ENCODE assay signal across 22 cellular contexts in genomic region chr5:9394221-9394620, GRCh38.
DNase-seq lines count a peak whose midpoint lies in the region; ATAC-seq, FAIRE-seq and TF ChIP-seq lines count a peak whose summit lies in the region.
"Had no signal": no experiment of that assay in that cellular context is flagged by ENCODE, and none has a peak within 500 bp of the region (broad histone marks: within the 10 kb centered on the region; RNA-seq: fewer than 3 reads in every experiment).

No MANE protein-coding gene starts in this region.

- no peak overlapping the region for H2AK5ac ChIP-seq in H9 (ENCODE audit: insufficient read length, low read length)
- H2AK5ac ChIP-seq in H1 (ENCODE audit: low read depth, low read length): 0 out of 2 replicates have a peak overlapping the region, but pooled peaks have one; percentile 19
- H2AK5ac ChIP-seq in mesenchymal stem cell (ENCODE audit: low read length, severe bottlenecking): no peak overlapping the region

- H3K9ac ChIP-seq in H9 (ENCODE audit: extremely low read depth, insufficient read length, low read length) (no peak overlapping the region), H1 (replicated peaks in 1 of 4; ENCODE audit: extremely low read depth in 1 of 4, low read depth in 3 of 4, low read length in 3 of 4) (no peak overlapping the region), mesenchymal stem cell (ENCODE audit: low read length) (no peak overlapping the region)
- H3K9ac ChIP-seq: BLaER1 treated with 17β-estradiol and CSF1 and Interleukin-3, amounts not matched to agents 10 nM and 100 nM had no signal

- DNase-seq in H9: no peak
- DNase-seq in H1 (ENCODE audit: low read depth in 1 of 2, low spot score in 2 of 2): no peak
- DNase-seq in mesenchymal stem cell: no peak
- DNase-seq in dorsolateral prefrontal cortex: no peak
- no peak for DNase-seq in testis
- DNase-seq: AML-193; Caco-2; Calu3; CD4-positive, alpha-beta T cell; CD8-positive, alpha-beta T cell; DMS79 treated with DMSO at 0.1 percent for 48 hours; GF-D8 had no signal

- H3K79me1 ChIP-seq in H9 (ENCODE audit: insufficient read depth, low read depth, low read length, poor library complexity, severe bottlenecking) (no peaks in the 10 kb centered on the region), H1 (ENCODE audit: low read depth, low read length) (no peaks in the 10 kb centered on the region), mesenchymal stem cell (replicated peaks; ENCODE audit: low read length, poor library complexity, severe bottlenecking) (peaks cover 35% of the 10 kb centered on the region)

- H3K4me1 ChIP-seq in H9 (ENCODE audit: insufficient read depth, low read length) (no peaks in the 10 kb centered on the region; the same call in 1 of the 2 replicates), H1 (replicated peaks in 1 of 4; ENCODE audit: control insufficient read depth in 3 of 4, insufficient read depth in 4 of 4, low read length in 3 of 4) (no peaks in the 10 kb centered on the region), mesenchymal stem cell (ENCODE audit: control insufficient read depth, insufficient read depth, low read depth, low read length) (peaks cover 1% of the 10 kb centered on the region), testis (no peaks in the 10 kb centered on the region)
- H3K4me1 ChIP-seq: A549; BLaER1 treated with 17β-estradiol and CSF1 and Interleukin-3, amounts not matched to agents 10 nM and 100 nM; Caco-2 had no signal

- no peaks in the 10 kb centered on the region; the same call in 1 of the 2 replicates for H3K79me2 ChIP-seq in H9 (ENCODE audit: insufficient read depth, low read length)
- no peaks in the 10 kb centered on the region for H3K79me2 ChIP-seq in H1 (ENCODE audit: control insufficient read depth in 1 of 2, insufficient read depth in 2 of 2, low read length in 2 of 2)

- no peaks in the 10 kb centered on the region for H3K36me3 Mint-ChIP-seq in H9 (ENCODE audit: insufficient read depth in 1 of 3, low read depth in 3 of 3)
- H3K36me3 Mint-ChIP-seq: CD8-positive, alpha-beta T cell had no signal

- H3K4me3 ChIP-seq in H1 (ENCODE audit: extremely low read depth in 1 of 4, insufficient read depth in 2 of 4, low read depth in 3 of 4, low read length in 4 of 4) (no peak overlapping the region), mesenchymal stem cell (ENCODE audit: insufficient read depth in 1 of 2, low read depth in 1 of 2, low read length in 2 of 2) (no peak overlapping the region), dorsolateral prefrontal cortex (no peak overlapping the region), testis (no peak overlapping the region)
- H3K4me3 ChIP-seq: A549; BLaER1 treated with 17β-estradiol and CSF1 and Interleukin-3, amounts not matched to agents 10 nM and 100 nM had no signal

- H3K9me3 ChIP-seq in H9 (ENCODE audit: control insufficient read depth, low read depth, low read length) (no peaks in the 10 kb centered on the region), H1 (ENCODE audit: insufficient read depth in 2 of 2, low read depth in 1 of 2, low read length in 1 of 2) (no peaks in the 10 kb centered on the region), mesenchymal stem cell (ENCODE audit: control insufficient read depth, low read length) (no peaks in the 10 kb centered on the region), testis (no peaks in the 10 kb centered on the region)
- H3K9me3 ChIP-seq: A549, Caco-2 had no signal

- H2BK15ac ChIP-seq in H9 (ENCODE audit: low read depth, low read length): no peak overlapping the region
- no peak overlapping the region for H2BK15ac ChIP-seq in H1 (ENCODE audit: low read length)
- no peak overlapping the region for H2BK15ac ChIP-seq in mesenchymal stem cell (ENCODE audit: low read depth, poor library complexity, severe bottlenecking)

- TF ChIP-seq RAD21 in H1 (IDR thresholded peaks at IDR 0.05 in 1 of 2, conservative IDR thresholded peaks at IDR 0.05 in 1 of 2; ENCODE audit: low read depth in 2 of 2, low read length in 2 of 2): no peak

- H3K14ac ChIP-seq in H9 (ENCODE audit: insufficient read depth, low read length) (no peak overlapping the region), H1 (ENCODE audit: insufficient read length) (no peak overlapping the region), mesenchymal stem cell (ENCODE audit: low read length in 2 of 2) (peak overlapping the region in 1 of 2 experiments; percentile 12)

- H4K5ac ChIP-seq in H9 (ENCODE audit: insufficient read length, low read depth, low read length): no peak overlapping the region
- no peak overlapping the region for H4K5ac ChIP-seq in H1 (ENCODE audit: insufficient read length, low read depth, low read length)

- TF ChIP-seq POLR2A in H1 (IDR thresholded peaks at IDR 0.05; ENCODE audit: control extremely low read depth in 1 of 2, low read depth in 2 of 2, low read length in 2 of 2): no peak
- TF ChIP-seq POLR2A in testis (IDR thresholded peaks at IDR 0.05): no peak

- H3K36me3 ChIP-seq in H1 (ENCODE audit: control insufficient read depth in 2 of 4, insufficient read depth in 4 of 4, low read length in 3 of 4) (no peaks in the 10 kb centered on the region), mesenchymal stem cell (ENCODE audit: control insufficient read depth in 1 of 2, insufficient read depth in 2 of 2, low read depth in 1 of 2, low read length in 2 of 2) (no peaks in the 10 kb centered on the region), testis (ENCODE audit: low read depth, missing control alignments) (no peaks in the 10 kb centered on the region)
- H3K36me3 ChIP-seq: BLaER1 treated with 17β-estradiol and CSF1 and Interleukin-3, amounts not matched to agents 10 nM and 100 nM had no signal

- H2BK120ac ChIP-seq in H9 (ENCODE audit: low read depth, low read length, poor library complexity, severe bottlenecking) (no peak overlapping the region), H1 (replicated peaks; ENCODE audit: low read depth, low read length) (no peak overlapping the region), mesenchymal stem cell (ENCODE audit: low read depth, low read length) (no peak overlapping the region)

- H4K8ac ChIP-seq in H9 (replicated peaks; ENCODE audit: insufficient read length, low read depth, low read length) (no peak overlapping the region), H1 (ENCODE audit: extremely low read depth, insufficient read depth, low read length) (no peak overlapping the region), mesenchymal stem cell (ENCODE audit: low read length) (no peak overlapping the region)

- H4K91ac ChIP-seq in H9 (ENCODE audit: insufficient read length, low read depth, low read length) (no peak overlapping the region), H1 (replicated peaks; ENCODE audit: insufficient read length, low read length) (no peak overlapping the region), mesenchymal stem cell (ENCODE audit: low read length) (peak overlapping the region; percentile 5)

- no peaks in the 10 kb centered on the region for H3K9me3 Mint-ChIP-seq in H9
- H3K9me3 Mint-ChIP-seq: CD4-positive, alpha-beta T cell had no signal

- no peak overlapping the region for H3K4me3 Mint-ChIP-seq in H9
- H3K4me3 Mint-ChIP-seq: B cell; CD4-positive, alpha-beta T cell; CD8-positive, alpha-beta T cell had no signal

- H3K27ac ChIP-seq in H9 (ENCODE audit: insufficient read length, low read depth, low read length): no peak overlapping the region
- no peak overlapping the region for H3K27ac ChIP-seq in H1 (ENCODE audit: low read depth, low read length)
- no peak overlapping the region for H3K27ac ChIP-seq in mesenchymal stem cell (ENCODE audit: low read length, poor library complexity, severe bottlenecking)
- H3K27ac ChIP-seq in dorsolateral prefrontal cortex: no peak overlapping the region
- H3K27ac ChIP-seq in testis: no peak overlapping the region
- H3K27ac ChIP-seq: 22Rv1; A549; BLaER1 treated with 17β-estradiol and CSF1 and Interleukin-3, amounts not matched to agents 10 nM and 100 nM; C4-2B had no signal

- no peak for ATAC-seq in HG02678 (IDR thresholded peaks at IDR 0.05; ENCODE audit: unreplicated experiment)
- ATAC-seq: A549; CD8-positive, alpha-beta T cell had no signal

- no peak overlapping the region for H2BK20ac ChIP-seq in H9 (ENCODE audit: low read depth, low read length, poor library complexity, severe bottlenecking)
- H2BK20ac ChIP-seq in H1 (ENCODE audit: low read length): no peak overlapping the region

- H2BK5ac ChIP-seq in H9 (ENCODE audit: insufficient read length, low read length): no peak overlapping the region
- H2BK5ac ChIP-seq in H1 (ENCODE audit: low read depth, low read length): no peak overlapping the region
- H2BK5ac ChIP-seq in mesenchymal stem cell (ENCODE audit: low read depth, low read length, poor library complexity, severe bottlenecking): no peak overlapping the region

- intact Hi-C loops in dorsolateral prefrontal cortex (cut with DNase I) (no loop called here), testis (cut with DNase I; ENCODE audit: low total_unique reads) (no loop called here)

- WGBS in H9 (ENCODE audit: extremely low coverage, insufficient read length, low lambda C conversion rate): no CpG with 5 or more reads among the region's 6 CpGs
- 96% methylated on average over 6 of the region's 6 CpGs; no CpG with 5 or more reads in 1 of the 2 experiments for whole genome bisulfite sequencing in H1 (ENCODE audit: extremely low coverage in 1 of 2, insufficient coverage in 1 of 2, insufficient read length in 1 of 2, insufficient replicate concordance in 2 of 2, low coverage in 1 of 2, low lambda C conversion rate in 2 of 2, missing lambda C conversion rate in 1 of 2), 2 experiments
- WGBS in mesenchymal stem cell: 96% methylated on average over 5 of the region's 6 CpGs
- 91 to 93% methylated on average over 6 of the region's 6 CpGs for WGBS in testis, 2 donors

- H3K18ac ChIP-seq in H9 (ENCODE audit: insufficient read length, low read depth, low read length): no peak overlapping the region
- H3K18ac ChIP-seq in H1 (ENCODE audit: extremely low read depth, low read length): no peak overlapping the region
- peak overlapping the region in 1 of 2 experiments; percentile 22 for H3K18ac ChIP-seq in mesenchymal stem cell (ENCODE audit: low read depth in 1 of 2, low read length in 2 of 2)

- H3K23ac ChIP-seq in H9 (ENCODE audit: insufficient read length, low read depth, low read length) (no peak overlapping the region), H1 (ENCODE audit: insufficient read length) (no peak overlapping the region), mesenchymal stem cell (ENCODE audit: low read length in 2 of 2) (no peak overlapping the region)

- FAIRE-seq in H1 (lab: Jason Lieb, UNC): no peak
- FAIRE-seq: A549, D721Med, G401.6, GM12891, GM19239 had no signal

- no peak overlapping the region for H3K56ac ChIP-seq in H9 (ENCODE audit: insufficient read length, low read depth, low read length)
- H3K56ac ChIP-seq in H1 (replicated peaks; ENCODE audit: insufficient read length, low read depth, low read length): no peak overlapping the region

- POLR2A ChIA-PET in H1 (lab: Charles Lee; ENCODE audit: partially characterized antibody): no interaction called here

- H3K27me3 Mint-ChIP-seq in H9 (ENCODE audit: low read depth): no peaks in the 10 kb centered on the region
- H3K27me3 Mint-ChIP-seq: B cell; CD4-positive, alpha-beta T cell had no signal

- H3K4ac ChIP-seq in H9 (ENCODE audit: low read depth, low read length): no peak overlapping the region
- no peak overlapping the region for H3K4ac ChIP-seq in H1 (replicated peaks; ENCODE audit: insufficient read length, low read depth, low read length)
- H3K4ac ChIP-seq in mesenchymal stem cell (ENCODE audit: low read depth in 1 of 2, low read length in 2 of 2): no peak overlapping the region

- H2BK12ac ChIP-seq in H9 (ENCODE audit: insufficient read length, low read depth, low read length) (no peak overlapping the region), H1 (ENCODE audit: low read depth, low read length) (no peak overlapping the region), mesenchymal stem cell (ENCODE audit: low read length in 2 of 2) (peak overlapping the region; percentile 7 to 32)

- CTCF ChIA-PET in H1 (lab: Charles Lee; ENCODE audit: partially characterized antibody): interaction anchor here (0.9 kb wide), 1 partner anchor 35 kb away, joined by 3 read pairs; no protein-coding TSS in a partner anchor

- H3K27me3 ChIP-seq in H9 (ENCODE audit: insufficient read depth, low read length) (no peaks in the 10 kb centered on the region), H1 (replicated peaks in 1 of 4; ENCODE audit: control insufficient read depth in 3 of 4, extremely low read depth in 1 of 4, insufficient read depth in 3 of 4, low read length in 3 of 4) (no peaks in the 10 kb centered on the region), mesenchymal stem cell (ENCODE audit: control insufficient read depth in 1 of 2, insufficient read depth in 1 of 2, low read length in 2 of 2) (no peaks in the 10 kb centered on the region), dorsolateral prefrontal cortex (no peaks in the 10 kb centered on the region), testis (no peaks in the 10 kb centered on the region)
- H3K27me3 ChIP-seq: BLaER1 treated with 17β-estradiol and CSF1 and Interleukin-3, amounts not matched to agents 10 nM and 100 nM had no signal

- H3T11ph ChIP-seq in H9 (ENCODE audit: low read length): no peak overlapping the region

- TF ChIP-seq CTCF in H9 (conservative IDR thresholded peaks at IDR 0.05): no peak
- TF ChIP-seq CTCF in H1 (IDR thresholded peaks at IDR 0.05; ENCODE audit: control extremely low read depth in 1 of 3, insufficient read depth in 1 of 3, low read depth in 1 of 3, low read length in 3 of 3): no peak
- no peak for TF ChIP-seq CTCF in dorsolateral prefrontal cortex (IDR thresholded peaks at IDR 0.05 in 54 of 56, conservative IDR thresholded peaks at IDR 0.05 in 2 of 56; ENCODE audit: low read depth in 1 of 56, partially characterized antibody in 56 of 56)
- no peak for TF ChIP-seq CTCF in testis (IDR thresholded peaks at IDR 0.05)

- H4K20me1 ChIP-seq in H9 (ENCODE audit: control insufficient read depth, insufficient read depth, insufficient read length) (no peaks in the 10 kb centered on the region), H1 (replicated peaks in 1 of 2; ENCODE audit: control insufficient read depth in 1 of 2, insufficient read depth in 2 of 2, low read length in 2 of 2) (peaks cover 0 to 2% of the 10 kb centered on the region in 2 experiments)
- H4K20me1 ChIP-seq: BLaER1 treated with 17β-estradiol and CSF1 and Interleukin-3, amounts not matched to agents 10 nM and 100 nM had no signal

- TF ChIP-seq EP300 in H1 (IDR thresholded peaks at IDR 0.05; ENCODE audit: borderline replicate concordance in 1 of 2, low read depth in 2 of 2, low read length in 2 of 2): no peak

- H3K23me2 ChIP-seq in H9 (ENCODE audit: insufficient read length, low read depth, low read length, poor library complexity, severe bottlenecking) (no peaks in the 10 kb centered on the region), H1 (ENCODE audit: low read depth, low read length) (no peaks in the 10 kb centered on the region)

- H3K4me1 Mint-ChIP-seq in H9: peaks cover 16 to 17% of the 10 kb centered on the region in 2 experiments
- H3K4me1 Mint-ChIP-seq: B cell had no signal

- H3K4me2 ChIP-seq in H9 (ENCODE audit: insufficient read depth, insufficient read length, low read length): no peak overlapping the region
- no peak overlapping the region for H3K4me2 ChIP-seq in H1 (ENCODE audit: insufficient read depth in 1 of 2, low read depth in 2 of 2, low read length in 2 of 2)
- H3K4me2 ChIP-seq in mesenchymal stem cell (ENCODE audit: low read length, poor library complexity, severe bottlenecking): no peak overlapping the region
- H3K4me2 ChIP-seq: A549; BLaER1 treated with 17β-estradiol and CSF1 and Interleukin-3, amounts not matched to agents 10 nM and 100 nM had no signal

- peak overlapping the region in 2 of 3 experiments; percentile 16 to 70; a peak in 3 of 7 replicates for H3K27ac Mint-ChIP-seq in H9
- H3K27ac Mint-ChIP-seq: B cell; CD4-positive, alpha-beta T cell; CD8-positive, alpha-beta T cell had no signal

- H2AFZ ChIP-seq in H9 (ENCODE audit: low read length): no peak overlapping the region
- H2AFZ ChIP-seq in H1 (ENCODE audit: low read length): no peak overlapping the region
- no peak overlapping the region for H2AFZ ChIP-seq in mesenchymal stem cell (ENCODE audit: low read depth, low read length)

Comparison
In these comparisons a context has a peak if more than half of its experiments do, and no peak if none do; other contexts are left out.
1. H2BK12ac ChIP-seq: peak in mesenchymal stem cell (2 of 2); none in H9 (single experiment) and H1 (single experiment).